8 cellular contexts compared by ENCODE assay signal in genomic region chr3:46812237-46812791, GRCh38. TPM values are rescaled to one million over a fixed set of nuclear protein-coding genes. Genes with fewer than 3 reads are reported as not detected.
DNase-seq lines count a peak whose midpoint lies in the region; ATAC-seq and TF ChIP-seq lines count a peak whose summit lies in the region.

No MANE protein-coding gene starts in this region.

- no peak for TF ChIP-seq POLR2A in esophagus muscularis mucosa (IDR thresholded peaks at IDR 0.05; ENCODE audit: low read depth)

- POLR2A ChIA-PET in PC-3 (lab: Charles Lee; ENCODE audit: unreplicated experiment), result no interaction called here

- 2% methylated on average over 8 of the region's 46 CpGs for WGBS in esophagus muscularis mucosa

- no peak overlapping the region for H2AFZ ChIP-seq in PC-3 (ENCODE audit: low read length)

- CTCF ChIA-PET in PC-3 (lab: Charles Lee), result no interaction called here

- no peak for ATAC-seq in PC-3

- H3K27ac ChIP-seq in esophagus muscularis mucosa (replicated peaks in 1 of 4) (peak overlapping the region in 1 of 4 donors; percentile 55), PC-3 (ENCODE audit: low read length) (no peak overlapping the region)

- peaks cover 7% of the 10 kb centered on the region for H3K4me1 Mint-ChIP-seq in nephron
- peaks cover 17% of the 10 kb centered on the region for H3K4me1 Mint-ChIP-seq in stimulated activated naive CD8-positive, alpha-beta T cell treated with anti-CD3 and anti-CD28 coated beads, Interleukin-15, Interleukin-2, amounts not matched to agents 100 ng/mL and 50 ng/mL, for 24 hours (ENCODE audit: low read depth)

- BruUV-seq in PC-3 (replicated peaks; lab: Mats Ljungman, UMichigan), result no TSS peak

- H3K36me3 ChIP-seq in esophagus muscularis mucosa (peaks cover 0 to 9% (median 0%) of the 10 kb centered on the region in 4 donors), PC-3 (ENCODE audit: low read depth, low read length) (no peaks in the 10 kb centered on the region)

- no peak for TF ChIP-seq EP300 in esophagus muscularis mucosa (IDR thresholded peaks at IDR 0.05)

- peaks cover 24% of the 10 kb centered on the region for H3K27me3 Mint-ChIP-seq in nephron (ENCODE audit: low read depth)
- H3K27me3 Mint-ChIP-seq in stimulated activated naive CD8-positive, alpha-beta T cell treated with anti-CD3 and anti-CD28 coated beads, Interleukin-15, Interleukin-2, amounts not matched to agents 100 ng/mL and 50 ng/mL, for 24 hours, result peaks cover 26% of the 10 kb centered on the region

- H3K27me3 ChIP-seq in esophagus muscularis mucosa (no peaks in the 10 kb centered on the region), PC-3 (ENCODE audit: low read length) (peaks cover 26% of the 10 kb centered on the region; the same call in 1 of the 2 replicates)

- H3K4me3 ChIP-seq in esophagus muscularis mucosa (peak overlapping the region; percentile 51 to 61 (median 56)), PC-3 (ENCODE audit: low read length) (no peak overlapping the region)

- no peaks in the 10 kb centered on the region for H3F3A ChIP-seq in PC-3 (ENCODE audit: low read length, unreplicated experiment)

- DNase-seq in COLO829 (ENCODE audit: low spot score) (peak; percentile 40), NAMALWA (ENCODE audit: low spot score) (peak; percentile 2), activated T-cell treated with anti-CD3 and anti-CD28 coated beads for 24 hours (ENCODE audit: low read depth) (peak; percentile 66), esophagus muscularis mucosa (ENCODE audit: extremely low spot score) (no peak), PC-3 (no peak), amniotic stem cell (lab: John Stamatoyannopoulos, UW) (no peak)

- no peak overlapping the region for H3K4me2 ChIP-seq in PC-3 (ENCODE audit: low read length)

- no peaks in the 10 kb centered on the region for H3K79me2 ChIP-seq in PC-3 (ENCODE audit: low read length)

- H3K9ac ChIP-seq in PC-3 (ENCODE audit: low read length), result no peak overlapping the region

- no peaks in the 10 kb centered on the region for H3K9me3 Mint-ChIP-seq in nephron
- H3K9me3 Mint-ChIP-seq in stimulated activated naive CD8-positive, alpha-beta T cell treated with anti-CD3 and anti-CD28 coated beads, Interleukin-15, Interleukin-2, amounts not matched to agents 100 ng/mL and 50 ng/mL, for 24 hours, result no peaks in the 10 kb centered on the region

- H4K20me1 ChIP-seq in PC-3 (ENCODE audit: low read length), result no peaks in the 10 kb centered on the region

- no peaks in the 10 kb centered on the region for H3K36me3 Mint-ChIP-seq in nephron (ENCODE audit: low read depth)
- no peaks in the 10 kb centered on the region for H3K36me3 Mint-ChIP-seq in stimulated activated naive CD8-positive, alpha-beta T cell treated with anti-CD3 and anti-CD28 coated beads, Interleukin-15, Interleukin-2, amounts not matched to agents 100 ng/mL and 50 ng/mL, for 24 hours (ENCODE audit: low read depth)

- intact Hi-C loops in esophagus muscularis mucosa (cut with DNase I) (no loop called here), PC-3 (cut with micrococcal nuclease) (no loop called here)

- H3K9me2 ChIP-seq in PC-3 (replicated peaks; ENCODE audit: low read length), result no peaks in the 10 kb centered on the region

- peak overlapping the region; percentile 77 to 79 (median 78) for H3K4me3 Mint-ChIP-seq in nephron
- peak overlapping the region; percentile 68 for H3K4me3 Mint-ChIP-seq in stimulated activated naive CD8-positive, alpha-beta T cell treated with anti-CD3 and anti-CD28 coated beads, Interleukin-15, Interleukin-2, amounts not matched to agents 100 ng/mL and 50 ng/mL, for 24 hours

- peak overlapping the region in 2 of 3 experiments; percentile 43 to 46 for H3K27ac Mint-ChIP-seq in nephron
- H3K27ac Mint-ChIP-seq in stimulated activated naive CD8-positive, alpha-beta T cell treated with anti-CD3 and anti-CD28 coated beads, Interleukin-15, Interleukin-2, amounts not matched to agents 100 ng/mL and 50 ng/mL, for 24 hours, result no peak overlapping the region

- TF ChIP-seq CTCF in esophagus muscularis mucosa (IDR thresholded peaks at IDR 0.05) (no peak), nephron (IDR thresholded peaks at IDR 0.05; ENCODE audit: unreplicated experiment in 3 of 3) (no peak), PC-3 (conservative IDR thresholded peaks at IDR 0.05; ENCODE audit: low read depth, low read length) (no peak)

- no peaks in the 10 kb centered on the region for H3K9me3 ChIP-seq in esophagus muscularis mucosa
- no peaks in the 10 kb centered on the region for H3K9me3 ChIP-seq in PC-3 (ENCODE audit: low read length)

- peaks cover 13 to 17% (median 15%) of the 10 kb centered on the region in 4 donors for H3K4me1 ChIP-seq in esophagus muscularis mucosa
- H3K4me1 ChIP-seq in PC-3 (ENCODE audit: insufficient read depth, low read length), result no peaks in the 10 kb centered on the region

RNA-seq across cellular contexts. Expression of gene MYL3, which starts 50.9 kb away (rescaled TPM):
- 10 to 100 TPM in 1 of 4 donors, 1 to 10 TPM in 2, under 1 TPM in 1; 0.83 to 13.0 (median 7.7) TPM for total RNA-seq in esophagus muscularis mucosa
- not detected in 2 replicates for total RNA-seq in PC-3 (2014; rRNA removed)

Comparison
In these comparisons a context has a peak if more than half of its experiments do, and no peak if none do; other contexts are left out.
1. DNase-seq: peak in COLO829 (single experiment), NAMALWA (single experiment) and activated T-cell treated with anti-CD3 and anti-CD28 coated beads for 24 hours (single experiment); none in esophagus muscularis mucosa (single experiment), PC-3 (single experiment) and amniotic stem cell (single experiment).